20 cellular contexts compared by ENCODE assay signal in genomic region chr10:77661100-77661499, GRCh38.
"Had no signal": no experiment of that assay in that cellular context is flagged by ENCODE, and none has a peak within 500 bp of the region (broad histone marks: within the 10 kb centered on the region; RNA-seq: fewer than 3 reads in every experiment).

No MANE protein-coding gene starts in this region.

- H3K36me3 ChIP-seq: cardiac muscle cell, gastrocnemius medialis, suprapubic skin had no signal

- H3K4me1 ChIP-seq: gastrocnemius medialis, suprapubic skin had no signal

- H3K4me3 Mint-ChIP-seq: activated CD4-positive, alpha-beta memory T cell treated with anti-CD3 and anti-CD28 coated beads, Interleukin-2, amount 10 ng/mL, durations not matched to agents 7 days and 5 days; activated CD4-positive, alpha-beta T cell treated with anti-CD3 and anti-CD28 coated beads for 36 hours; activated T-cell treated with anti-CD3 and anti-CD28 coated beads, Interleukin-2, amount 50 U/mL, for 72 hours; nephron had no signal

- H3K4me1 Mint-ChIP-seq: activated CD4-positive, alpha-beta memory T cell treated with anti-CD3 and anti-CD28 coated beads, Interleukin-2, amount 10 ng/mL, durations not matched to agents 7 days and 5 days; activated CD4-positive, alpha-beta T cell treated with anti-CD3 and anti-CD28 coated beads for 36 hours had no signal

- H3K27ac ChIP-seq: cardiac muscle cell, coronary artery, epithelial cell of prostate, gastrocnemius medialis, suprapubic skin had no signal

- H3K9me3 ChIP-seq: gastrocnemius medialis, suprapubic skin had no signal

- H3K27ac Mint-ChIP-seq: activated CD4-positive, alpha-beta memory T cell treated with anti-CD3 and anti-CD28 coated beads, Interleukin-2, amount 10 ng/mL, durations not matched to agents 7 days and 5 days; activated CD4-positive, alpha-beta T cell treated with anti-CD3 and anti-CD28 coated beads for 36 hours; activated T-cell treated with anti-CD3 and anti-CD28 coated beads, Interleukin-2, amount 50 U/mL, for 72 hours; nephron had no signal

- FAIRE-seq: astrocyte, kidney had no signal

- ATAC-seq: activated CD4-positive, alpha-beta T cell treated with anti-CD3 and anti-CD28 coated beads for 36 hours; activated T-cell treated with anti-CD3 and anti-CD28 coated beads, Interleukin-2, amount 50 U/mL, for 72 hours; gastrocnemius medialis; left ventricle myocardium superior; stimulated activated naive CD8-positive, alpha-beta T cell treated with anti-CD3 and anti-CD28 coated beads, Interleukin-15, Interleukin-2, amounts not matched to agents 100 U/mL and 50 U/mL, for 24 hours had no signal

- DNase-seq: activated CD4-positive, alpha-beta memory T cell treated with anti-CD3 and anti-CD28 coated beads, Interleukin-2, amount 10 ng/mL, durations not matched to agents 7 days and 5 days; activated CD4-positive, alpha-beta T cell treated with anti-CD3 and anti-CD28 coated beads for 36 hours; activated CD8-positive, alpha-beta memory T cell treated with anti-CD3 and anti-CD28 coated beads, Interleukin-2, amount 50 U/mL, for 4 hours; activated gamma-delta T cell treated with Interleukin-2 at 50 U/mL for 16 hours; activated T-cell treated with anti-CD3 and anti-CD28 coated beads, Interleukin-2, amount 50 U/mL, for 72 hours; effector memory CD4-positive, alpha-beta T cell; gastrocnemius medialis; kidney; left ventricle myocardium superior; mesenchymal stem cell; stimulated activated CD4-positive, alpha-beta T cell treated with anti-CD3 and anti-CD28 coated beads, Interleukin-4, amount 100 ng/mL, for 1 hour; stimulated activated CD8-positive, alpha-beta memory T cell treated with anti-CD3 and anti-CD28 coated beads, Interleukin-4, amount 100 ng/mL, for 48 hours; stimulated activated naive CD8-positive, alpha-beta T cell treated with anti-CD3 and anti-CD28 coated beads, Interleukin-15, Interleukin-2, amounts not matched to agents 100 U/mL and 50 U/mL, for 24 hours; T-helper 9 cell had no signal

- H3K27me3 ChIP-seq: cardiac muscle cell, gastrocnemius medialis had no signal

- H3K4me3 ChIP-seq: cardiac muscle cell, coronary artery, gastrocnemius medialis, suprapubic skin had no signal
